11 cellular contexts compared by ENCODE assay signal in the genomic region with DNA sequence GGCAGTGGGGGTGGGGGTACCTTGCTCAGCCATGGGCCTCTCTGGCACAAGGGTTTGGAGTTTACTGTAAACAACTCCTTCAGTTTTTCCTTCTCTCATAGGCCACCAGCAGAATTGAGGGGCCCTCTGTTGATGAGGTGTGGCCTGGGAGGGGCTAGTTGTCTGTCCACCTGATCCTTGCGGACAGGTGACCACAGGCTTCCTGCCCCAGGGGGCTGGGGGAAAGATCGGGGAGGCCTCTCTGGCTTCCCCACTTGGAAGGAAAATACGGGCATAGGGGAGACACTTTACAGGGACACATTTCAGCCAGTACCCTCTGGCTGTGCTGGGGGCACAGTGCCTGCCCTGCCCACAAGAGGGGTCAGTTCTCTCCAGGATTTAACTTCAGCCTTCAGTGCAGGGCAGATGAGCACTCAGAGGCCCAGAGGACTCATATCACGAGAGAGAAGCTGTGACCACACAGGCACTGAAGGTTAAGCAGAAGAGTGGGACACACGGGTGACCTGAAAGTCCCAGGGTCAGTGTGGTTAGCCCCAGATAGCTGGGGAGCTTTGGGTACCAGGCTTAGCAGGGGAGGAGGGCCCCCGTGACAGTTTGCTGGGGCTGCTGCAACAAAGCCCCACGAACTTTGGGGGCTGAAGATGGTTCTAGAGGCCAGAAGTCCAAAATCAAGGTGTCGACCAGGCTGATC.
A peak's percentile ranks its signal among the peaks of the same experiment; 100 is the strongest.
DNase-seq lines count a peak whose midpoint lies in the region; ATAC-seq and TF ChIP-seq lines count a peak whose summit lies in the region.
"Had no signal": no experiment of that assay in that cellular context is flagged by ENCODE, and none has a peak within 500 bp of the region (broad histone marks: within the 10 kb centered on the region; RNA-seq: fewer than 3 reads in every experiment).

No MANE protein-coding gene starts in this region.

- no peaks in the 10 kb centered on the region for H3K9me3 Mint-ChIP-seq in T-helper 1 cell treated with Interleukin-12 subunit alpha and Interleukin-12 subunit beta and Interleukin-4 antibody, amounts not matched to agents 30 μg/mL and 1 μg/mL, for 36 hours

- H3K9me3 ChIP-seq in ascending aorta (no peaks in the 10 kb centered on the region), muscle layer of colon (ENCODE audit: low read length) (no peaks in the 10 kb centered on the region), testis (no peaks in the 10 kb centered on the region)

- peak overlapping the region; percentile 17 for H3K4me3 Mint-ChIP-seq in T-helper 1 cell treated with Interleukin-12 subunit alpha and Interleukin-12 subunit beta and Interleukin-4 antibody, amounts not matched to agents 30 μg/mL and 1 μg/mL, for 36 hours

- H3K36me3 Mint-ChIP-seq in T-helper 1 cell treated with Interleukin-12 subunit alpha and Interleukin-12 subunit beta and Interleukin-4 antibody, amounts not matched to agents 30 μg/mL and 1 μg/mL, for 36 hours (ENCODE audit: low read depth), result peaks cover 22% of the 10 kb centered on the region

- H3K36me3 ChIP-seq in ascending aorta (no peaks in the 10 kb centered on the region), muscle layer of colon (ENCODE audit: insufficient read depth, low read length) (no peaks in the 10 kb centered on the region), testis (ENCODE audit: low read depth, missing control alignments) (no peaks in the 10 kb centered on the region)

- intact Hi-C loops in ascending aorta (cut with DNase I) (no loop called here), testis (cut with DNase I; ENCODE audit: low total_unique reads) (no loop called here)

- H3K4me1 Mint-ChIP-seq in T-helper 1 cell treated with Interleukin-12 subunit alpha and Interleukin-12 subunit beta and Interleukin-4 antibody, amounts not matched to agents 30 μg/mL and 1 μg/mL, for 36 hours (ENCODE audit: low read depth), result peaks cover 72% of the 10 kb centered on the region

- H3K4me1 ChIP-seq in ascending aorta (peaks cover 43 to 64% of the 10 kb centered on the region in 2 donors), muscle layer of colon (ENCODE audit: insufficient read depth, low read length) (peaks cover 88% of the 10 kb centered on the region), testis (peaks cover 92% of the 10 kb centered on the region)

- no peak for DNase-seq in T-helper 1 cell
- no peak for DNase-seq in ascending aorta (ENCODE audit: low spot score in 2 of 2)
- no peak for DNase-seq in testis
- DNase-seq in glomerular visceral epithelial cell (ENCODE audit: extremely low spot score), result no peak
- DNase-seq: activated CD8-positive, alpha-beta memory T cell treated with anti-CD3 and anti-CD28 coated beads, Interleukin-2, amount 50 U/mL, for 4 hours; NCI-H2171 had no signal

- H3K27me3 Mint-ChIP-seq in T-helper 1 cell treated with Interleukin-12 subunit alpha and Interleukin-12 subunit beta and Interleukin-4 antibody, amounts not matched to agents 30 μg/mL and 1 μg/mL, for 36 hours (ENCODE audit: low read depth), result no peaks in the 10 kb centered on the region

- WGBS in testis, 2 donors, result 71 to 94% methylated on average over 8 of the region's 8 CpGs

- ATAC-seq in HG03196 (IDR thresholded peaks at IDR 0.05; ENCODE audit: unreplicated experiment) (no peak), HG03378 (IDR thresholded peaks at IDR 0.05; ENCODE audit: unreplicated experiment) (no peak)

- TF ChIP-seq POLR2A in testis (IDR thresholded peaks at IDR 0.05), result no peak

- H3K27ac ChIP-seq in ascending aorta, result peak overlapping the region; percentile 32 to 57
- peak overlapping the region; percentile 5 for H3K27ac ChIP-seq in muscle layer of colon (ENCODE audit: low read depth, low read length)
- peak overlapping the region; percentile 52 to 69 for H3K27ac ChIP-seq in testis
- H3K27ac ChIP-seq: 22Rv1 had no signal

- H3K4me3 ChIP-seq in ascending aorta, result no peak overlapping the region
- peak overlapping the region in 1 of 2 donors; percentile 32 for H3K4me3 ChIP-seq in muscle layer of colon (ENCODE audit: low read depth in 1 of 2, low read length in 2 of 2)
- H3K4me3 ChIP-seq in testis, result no peak overlapping the region

- H3K27me3 ChIP-seq in ascending aorta (no peaks in the 10 kb centered on the region), muscle layer of colon (ENCODE audit: control insufficient read depth in 1 of 2, insufficient read depth in 2 of 2, low read length in 2 of 2) (no peaks in the 10 kb centered on the region), testis (no peaks in the 10 kb centered on the region)

- H3K9ac ChIP-seq in muscle layer of colon (ENCODE audit: low read length), result peak overlapping the region; percentile 53

- peak overlapping the region; percentile 52 for H3K27ac Mint-ChIP-seq in T-helper 1 cell treated with Interleukin-12 subunit alpha and Interleukin-12 subunit beta and Interleukin-4 antibody, amounts not matched to agents 30 μg/mL and 1 μg/mL, for 36 hours

- TF ChIP-seq CTCF in ascending aorta (IDR thresholded peaks at IDR 0.05), result no peak
- no peak for TF ChIP-seq CTCF in testis (IDR thresholded peaks at IDR 0.05)

Comparison
In these comparisons a context has a peak if more than half of its experiments do, and no peak if none do; other contexts are left out.
1. H3K27ac ChIP-seq: peak in every context shown above with its lines; median percentile 60 in testis; 44 in ascending aorta; 5 in muscle layer of colon.